Comparison of ENCODE assay signal across 39 cellular contexts in the genomic region with DNA sequence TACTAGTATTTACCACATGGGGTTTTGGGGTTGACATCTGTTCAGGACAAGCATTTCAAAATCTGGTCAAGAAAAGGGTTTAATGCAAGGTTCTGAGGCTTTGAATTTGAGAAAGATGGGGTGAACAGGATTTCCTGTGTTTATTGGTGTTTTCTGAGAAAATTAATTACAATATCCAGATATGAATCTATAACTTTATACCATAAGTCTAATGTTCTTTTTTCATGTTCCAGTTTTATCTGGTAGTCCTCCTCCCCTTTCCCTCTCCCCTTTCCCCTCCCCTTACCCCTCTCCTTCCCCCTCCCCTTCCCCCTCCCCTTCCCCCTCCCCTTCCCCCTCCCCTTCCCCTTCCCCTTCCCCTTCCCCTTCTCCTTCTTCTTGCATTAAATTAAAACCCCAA.
"Had no signal": no experiment of that assay in that cellular context is flagged by ENCODE, and none has a peak within 500 bp of the region (broad histone marks: within the 10 kb centered on the region; RNA-seq: fewer than 3 reads in every experiment).

No MANE protein-coding gene starts in this region.

- H3K4me1 ChIP-seq: adrenal gland, ascending aorta, body of pancreas, breast epithelium had no signal

- H3K4me3 Mint-ChIP-seq: activated naive CD4-positive, alpha-beta T cell treated with anti-CD3 and anti-CD28 coated beads for 36 hours; activated naive CD4-positive, alpha-beta T cell treated with anti-CD3 and anti-CD28 coated beads, Interleukin-2, amount 10 ng/mL, durations not matched to agents 7 days and 5 days; activated naive CD4-positive, alpha-beta T cell treated with anti-CD3 and anti-CD28 coated beads, Interleukin-2, amount 50 U/mL, for 24 hours; activated naive CD8-positive, alpha-beta T cell; activated naive CD8-positive, alpha-beta T cell treated with anti-CD3 and anti-CD28 coated beads for 36 hours; activated naive CD8-positive, alpha-beta T cell treated with anti-CD3 and anti-CD28 coated beads, Interleukin-2, amount 10 ng/mL, durations not matched to agents 7 days and 5 days; activated naive CD8-positive, alpha-beta T cell treated with anti-CD3 and anti-CD28 coated beads, Interleukin-2, amount 50 U/mL, for 24 hours; activated T-cell treated with anti-CD3 and anti-CD28 coated beads, Interleukin-2, amount 50 U/mL, for 24 hours; activated T-cell treated with anti-CD3 and anti-CD28 coated beads, Interleukin-2, amount 50 U/mL, for 4 hours; activated T-cell treated with anti-CD3 and anti-CD28 coated beads, Interleukin-2, amount 50 U/mL, for 72 hours; activated T-helper 1 cell treated with anti-CD3 and anti-CD28 coated beads, Interleukin-12 subunit alpha, Interleukin-12 subunit beta, Interleukin-2, Interleukin-4 antibody, amounts not matched to agents 30 ng/mL and 10 ng/mL and 1 ng/mL, durations not matched to agents 14 hours and 24 hours and 36 hours; brain; central memory CD8-positive, alpha-beta T cell had no signal

- H3K27me3 Mint-ChIP-seq: activated naive CD4-positive, alpha-beta T cell treated with anti-CD3 and anti-CD28 coated beads, Interleukin-2, amount 10 ng/mL, durations not matched to agents 7 days and 5 days; activated naive CD4-positive, alpha-beta T cell treated with anti-CD3 and anti-CD28 coated beads, Interleukin-2, amount 50 U/mL, for 24 hours; activated naive CD8-positive, alpha-beta T cell; activated naive CD8-positive, alpha-beta T cell treated with anti-CD3 and anti-CD28 coated beads for 36 hours; activated naive CD8-positive, alpha-beta T cell treated with anti-CD3 and anti-CD28 coated beads, Interleukin-2, amount 10 ng/mL, durations not matched to agents 7 days and 5 days; activated naive CD8-positive, alpha-beta T cell treated with anti-CD3 and anti-CD28 coated beads, Interleukin-2, amount 50 U/mL, for 24 hours; activated T-cell treated with anti-CD3 and anti-CD28 coated beads, Interleukin-2, amount 50 U/mL, for 24 hours; central memory CD8-positive, alpha-beta T cell had no signal

- H3K36me3 Mint-ChIP-seq: activated naive CD4-positive, alpha-beta T cell treated with anti-CD3 and anti-CD28 coated beads, Interleukin-2, amount 10 ng/mL, durations not matched to agents 7 days and 5 days; activated naive CD4-positive, alpha-beta T cell treated with anti-CD3 and anti-CD28 coated beads, Interleukin-2, amount 50 U/mL, for 24 hours; activated naive CD4-positive, alpha-beta T cell treated with anti-CD3 and anti-CD28 coated beads, Interleukin-2, amount 50 U/mL, for 72 hours; activated naive CD8-positive, alpha-beta T cell; activated naive CD8-positive, alpha-beta T cell treated with anti-CD3 and anti-CD28 coated beads for 36 hours; activated naive CD8-positive, alpha-beta T cell treated with anti-CD3 and anti-CD28 coated beads, Interleukin-2, amount 10 ng/mL, durations not matched to agents 7 days and 5 days; brain had no signal

- H3K9me3 ChIP-seq: adrenal gland, ascending aorta, body of pancreas, breast epithelium had no signal

- DNase-seq: activated effector memory CD4-positive, alpha-beta T cell treated with anti-CD3 and anti-CD28 coated beads, Interleukin-2, amount 50 U/mL, for 16 hours; activated effector memory CD4-positive, alpha-beta T cell treated with Interleukin-2 at 50 U/mL for 16 hours; activated gamma-delta T cell; activated gamma-delta T cell treated with Interleukin-2 at 50 U/mL for 16 hours; activated naive CD4-positive, alpha-beta T cell; activated naive CD4-positive, alpha-beta T cell treated with anti-CD3 and anti-CD28 coated beads for 36 hours; activated naive CD4-positive, alpha-beta T cell treated with anti-CD3 and anti-CD28 coated beads, Interleukin-2, amount 10 ng/mL, durations not matched to agents 7 days and 5 days; activated naive CD4-positive, alpha-beta T cell treated with anti-CD3 and anti-CD28 coated beads, Interleukin-2, amount 50 U/mL, for 16 hours; activated naive CD4-positive, alpha-beta T cell treated with Interleukin-2 at 50 U/mL for 16 hours; activated naive CD8-positive, alpha-beta T cell treated with anti-CD3 and anti-CD28 coated beads for 36 hours; activated naive CD8-positive, alpha-beta T cell treated with anti-CD3 and anti-CD28 coated beads, Interleukin-2, amount 10 ng/mL, durations not matched to agents 7 days and 5 days; activated naive CD8-positive, alpha-beta T cell treated with anti-CD3 and anti-CD28 coated beads, Interleukin-2, amount 50 U/mL, for 24 hours; activated T-cell treated with anti-CD3 and anti-CD28 coated beads, Interleukin-2, amount 50 U/mL, for 1 hour; activated T-cell treated with anti-CD3 and anti-CD28 coated beads, Interleukin-2, amount 50 U/mL, for 24 hours; activated T-cell treated with anti-CD3 and anti-CD28 coated beads, Interleukin-2, amount 50 U/mL, for 4 hours; activated T-cell treated with anti-CD3 and anti-CD28 coated beads, Interleukin-2, amount 50 U/mL, for 48 hours; activated T-cell treated with anti-CD3 and anti-CD28 coated beads, Interleukin-2, amount 50 U/mL, for 72 hours; adrenal gland; amniotic stem cell; amygdala; anterior cingulate cortex; aorta; body of pancreas; brain microvascular endothelial cell; caudate nucleus; central memory CD4-positive, alpha-beta T cell; cerebellar nuclear complex had no signal

- H3K4me3 ChIP-seq: adrenal gland, ascending aorta, body of pancreas, breast epithelium, cardiac muscle cell had no signal

- H3K27me3 ChIP-seq: adrenal gland, body of pancreas, brain microvascular endothelial cell, breast epithelium, cardiac muscle cell had no signal

- ATAC-seq: activated naive CD4-positive, alpha-beta T cell treated with anti-CD3 and anti-CD28 coated beads, Interleukin-2, amount 50 U/mL, for 72 hours; activated naive CD8-positive, alpha-beta T cell treated with anti-CD3 and anti-CD28 coated beads, Interleukin-2, amount 50 U/mL, for 24 hours; activated T-cell treated with anti-CD3 and anti-CD28 coated beads, Interleukin-2, amount 50 U/mL, for 4 hours; activated T-cell treated with anti-CD3 and anti-CD28 coated beads, Interleukin-2, amount 50 U/mL, for 72 hours; body of pancreas had no signal

- H3K27ac Mint-ChIP-seq: activated naive CD4-positive, alpha-beta T cell treated with anti-CD3 and anti-CD28 coated beads for 36 hours; activated naive CD4-positive, alpha-beta T cell treated with anti-CD3 and anti-CD28 coated beads, Interleukin-2, amount 10 ng/mL, durations not matched to agents 7 days and 5 days; activated naive CD4-positive, alpha-beta T cell treated with anti-CD3 and anti-CD28 coated beads, Interleukin-2, amount 50 U/mL, for 24 hours; activated naive CD4-positive, alpha-beta T cell treated with anti-CD3 and anti-CD28 coated beads, Interleukin-2, amount 50 U/mL, for 72 hours; activated naive CD8-positive, alpha-beta T cell; activated naive CD8-positive, alpha-beta T cell treated with anti-CD3 and anti-CD28 coated beads for 36 hours; activated naive CD8-positive, alpha-beta T cell treated with anti-CD3 and anti-CD28 coated beads, Interleukin-2, amount 10 ng/mL, durations not matched to agents 7 days and 5 days; activated naive CD8-positive, alpha-beta T cell treated with anti-CD3 and anti-CD28 coated beads, Interleukin-2, amount 50 U/mL, for 24 hours; activated T-cell treated with anti-CD3 and anti-CD28 coated beads, Interleukin-2, amount 50 U/mL, for 24 hours; activated T-cell treated with anti-CD3 and anti-CD28 coated beads, Interleukin-2, amount 50 U/mL, for 72 hours; activated T-helper 1 cell treated with anti-CD3 and anti-CD28 coated beads, Interleukin-12 subunit alpha, Interleukin-12 subunit beta, Interleukin-2, Interleukin-4 antibody, amounts not matched to agents 30 ng/mL and 10 ng/mL and 1 ng/mL, durations not matched to agents 14 hours and 24 hours and 36 hours; activated T-helper 2 cell treated with anti-CD3 and anti-CD28 coated beads, Interferon-gamma antibody, Interleukin-2, Interleukin-4, amounts not matched to agents 10 μg/mL and 5 μg/mL and 100 μg/mL, durations not matched to agents 14 hours and 24 hours and 36 hours; brain had no signal

- H3K9me3 Mint-ChIP-seq: activated naive CD4-positive, alpha-beta T cell treated with anti-CD3 and anti-CD28 coated beads, Interleukin-2, amount 50 U/mL, for 24 hours; activated naive CD8-positive, alpha-beta T cell treated with anti-CD3 and anti-CD28 coated beads, Interleukin-2, amount 10 ng/mL, durations not matched to agents 7 days and 5 days had no signal

- FAIRE-seq: astrocyte, bronchial epithelial cell had no signal

- H3K36me3 ChIP-seq: adrenal gland, ascending aorta, brain microvascular endothelial cell, breast epithelium, cardiac muscle cell had no signal

- H3K27ac ChIP-seq: adrenal gland, ascending aorta, body of pancreas, brain microvascular endothelial cell, breast epithelium, cardiac muscle cell had no signal

- H3K4me1 Mint-ChIP-seq: activated naive CD4-positive, alpha-beta T cell treated with anti-CD3 and anti-CD28 coated beads, Interleukin-2, amount 10 ng/mL, durations not matched to agents 7 days and 5 days; activated naive CD4-positive, alpha-beta T cell treated with anti-CD3 and anti-CD28 coated beads, Interleukin-2, amount 50 U/mL, for 24 hours; activated naive CD8-positive, alpha-beta T cell treated with anti-CD3 and anti-CD28 coated beads for 36 hours; activated naive CD8-positive, alpha-beta T cell treated with anti-CD3 and anti-CD28 coated beads, Interleukin-2, amount 10 ng/mL, durations not matched to agents 7 days and 5 days; activated naive CD8-positive, alpha-beta T cell treated with anti-CD3 and anti-CD28 coated beads, Interleukin-2, amount 50 U/mL, for 24 hours; brain; central memory CD8-positive, alpha-beta T cell had no signal
